Comparison of ENCODE assay signal across 21 cellular contexts in the genomic region with DNA sequence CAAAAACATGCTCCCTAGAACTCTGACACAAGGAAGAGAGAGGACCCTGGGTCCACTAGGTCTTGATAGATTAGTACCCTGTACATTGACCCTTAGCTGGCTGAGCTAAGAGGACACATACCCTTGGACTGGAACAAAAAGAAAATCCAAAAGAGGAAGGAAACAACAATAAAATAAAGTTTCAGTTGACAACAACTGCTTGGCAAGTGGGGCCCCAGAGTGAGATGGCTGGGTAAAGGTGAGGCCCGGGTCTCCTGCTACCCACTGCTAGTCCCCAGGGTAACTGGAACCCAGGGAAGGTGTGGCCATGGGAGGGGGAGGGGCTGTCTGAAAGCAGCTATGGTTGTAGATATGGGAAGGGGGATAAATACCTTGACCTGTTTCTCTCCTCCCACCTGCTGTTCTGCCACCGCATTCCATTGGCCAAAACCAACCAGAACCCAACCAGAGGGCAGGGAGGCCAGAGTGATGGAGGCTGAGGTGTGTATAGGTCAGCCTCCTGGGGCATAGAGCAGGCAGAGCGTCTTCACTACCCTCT. TPM values are rescaled to one million over a fixed set of nuclear protein-coding genes. Genes with fewer than 3 reads are reported as not detected.
"Had no signal": no experiment of that assay in that cellular context is flagged by ENCODE, and none has a peak within 500 bp of the region (broad histone marks: within the 10 kb centered on the region; RNA-seq: fewer than 3 reads in every experiment).

No MANE protein-coding gene starts in this region.

- H3K27me3 ChIP-seq: tibial nerve, vagina had no signal

- H3K27ac Mint-ChIP-seq: activated naive CD4-positive, alpha-beta T cell treated with anti-CD3 and anti-CD28 coated beads, Interleukin-2, amount 10 ng/mL, durations not matched to agents 7 days and 5 days; naive B cell had no signal

- H3K36me3 ChIP-seq: tibial nerve, vagina had no signal

- H3K4me3 Mint-ChIP-seq: activated naive CD4-positive, alpha-beta T cell treated with anti-CD3 and anti-CD28 coated beads, Interleukin-2, amount 10 ng/mL, durations not matched to agents 7 days and 5 days; activated T-cell treated with anti-CD3 and anti-CD28 coated beads, Interleukin-2, amount 50 U/mL, for 4 hours; neural crest cell had no signal

- H3K9me3 Mint-ChIP-seq: activated naive CD4-positive, alpha-beta T cell treated with anti-CD3 and anti-CD28 coated beads, Interleukin-2, amount 10 ng/mL, durations not matched to agents 7 days and 5 days; activated T-cell treated with anti-CD3 and anti-CD28 coated beads, Interleukin-2, amount 50 U/mL, for 4 hours; neural crest cell had no signal

- H3K9me3 ChIP-seq: mucosa of descending colon, tibial nerve, vagina had no signal

- H3K4me1 Mint-ChIP-seq: activated naive CD4-positive, alpha-beta T cell treated with anti-CD3 and anti-CD28 coated beads, Interleukin-2, amount 10 ng/mL, durations not matched to agents 7 days and 5 days had no signal

- ATAC-seq: activated T-cell treated with anti-CD3 and anti-CD28 coated beads, Interleukin-2, amount 50 U/mL, for 4 hours; mucosa of descending colon had no signal

- H3K27ac ChIP-seq: tibial nerve, vagina had no signal

- H3K4me3 ChIP-seq: mucosa of descending colon, tibial nerve, vagina had no signal

- H3K4me1 ChIP-seq: tibial nerve, vagina had no signal

- DNase-seq: activated CD4-positive, alpha-beta T cell treated with anti-CD3 and anti-CD28 coated beads, Interleukin-2, amount 50 U/mL, for 1 hour; activated CD4-positive, CD25-positive, alpha-beta regulatory T cell treated with anti-CD3 and anti-CD28 coated beads, Interleukin-2, amount 50 U/mL, for 72 hours; activated CD8-positive, alpha-beta memory T cell treated with anti-CD3 and anti-CD28 coated beads, Interleukin-2, amount 50 U/mL, for 4 hours; activated effector memory CD4-positive, alpha-beta T cell treated with Interleukin-2 at 50 U/mL for 16 hours; activated naive CD4-positive, alpha-beta T cell treated with anti-CD3 and anti-CD28 coated beads, Interleukin-2, amount 10 ng/mL, durations not matched to agents 7 days and 5 days; activated T-cell treated with anti-CD3 and anti-CD28 coated beads, Interleukin-2, amount 50 U/mL, for 4 hours; aorta; cortex of kidney; effector CD4-positive, alpha-beta T cell; mesenchymal stem cell; mucosa of descending colon; naive B cell; stimulated activated naive CD4-positive, alpha-beta T cell; substantia nigra; T-helper 9 cell had no signal

RNA-seq across cellular contexts. Expression of gene TAL2, which starts 11.7 kb away (rescaled TPM):
- total RNA-seq: aorta, fibroblast of villous mesenchyme, lower leg skin, posterior vena cava, vagina had no signal
- polyA plus RNA-seq: aorta had no signal
